8 cellular contexts compared by ENCODE assay signal in genomic region chr2:226423498-226423960, GRCh38.
DNase-seq lines count a peak whose midpoint lies in the region; ATAC-seq lines count a peak whose summit lies in the region.

No MANE protein-coding gene starts in this region.

- no peaks in the 10 kb centered on the region for H3K27me3 ChIP-seq in right cardiac atrium (ENCODE audit: control insufficient read depth, insufficient read depth)

- intact Hi-C loops in right cardiac atrium (cut with DNase I) = no loop called here
- intact Hi-C loops in cardiac septum (cut with DNase I) = no loop called here

- H3K27ac ChIP-seq in right cardiac atrium (ENCODE audit: low read length) = no peak overlapping the region

- DNase-seq in right cardiac atrium (no peak), cardiac septum (ENCODE audit: low spot score) (no peak), globus pallidus (ENCODE audit: low spot score) (peak; percentile 32), AG20443 (ENCODE audit: low spot score) (no peak), NCI-H526 treated with DMSO at 0.1 percent for 48 hours (lab: John Stamatoyannopoulos, UW) (no peak)
- peak; percentile 7 for DNase-seq in Jurkat, Clone E6-1 (ENCODE audit: low read depth, low spot score)
- DNase-seq in activated CD4-positive, alpha-beta T cell treated with anti-CD3 and anti-CD28 coated beads, Interleukin-2, amount 50 U/mL, for 48 hours = peak; percentile 43 to 56
- peak; percentile 64 for DNase-seq in stimulated activated CD4-positive, alpha-beta T cell treated with anti-CD3 and anti-CD28 coated beads, Interleukin-15, amount 100 ng/mL, for 24 hours

- WGBS in right cardiac atrium = 67% methylated on average over 7 of the region's 7 CpGs

- H3K4me1 ChIP-seq in right cardiac atrium (ENCODE audit: control insufficient read depth, insufficient read depth, low read length) = no peaks in the 10 kb centered on the region

- peak; percentile 26 to 39 for ATAC-seq in right cardiac atrium

- no peak overlapping the region for H3K4me3 ChIP-seq in right cardiac atrium (ENCODE audit: low read length)
- H3K4me3 ChIP-seq in Jurkat, Clone E6-1 (ENCODE audit: low read length) = no peak overlapping the region

- H3K9me3 ChIP-seq in right cardiac atrium (ENCODE audit: control insufficient read depth, low read length) = no peaks in the 10 kb centered on the region

Comparison
In these comparisons a context has a peak if more than half of its experiments do, and no peak if none do; other contexts are left out.
1. DNase-seq: peak in Jurkat, Clone E6-1 (single experiment), activated CD4-positive, alpha-beta T cell treated with anti-CD3 and anti-CD28 coated beads, Interleukin-2, amount 50 U/mL, for 48 hours (2 of 2), globus pallidus (single experiment) and stimulated activated CD4-positive, alpha-beta T cell treated with anti-CD3 and anti-CD28 coated beads, Interleukin-15, amount 100 ng/mL, for 24 hours (single experiment); none in right cardiac atrium (0 of 3), cardiac septum (single experiment), AG20443 (single experiment) and NCI-H526 treated with DMSO at 0.1 percent for 48 hours (single experiment).